In genomic region chr19:45215391-45216191, GRCh38 we compare ENCODE assay signal across 10 cellular contexts. TPM values are rescaled to one million over a fixed set of nuclear protein-coding genes. Genes with fewer than 3 reads are reported as not detected.
DNase-seq lines count a peak whose midpoint lies in the region; ATAC-seq and TF ChIP-seq lines count a peak whose summit lies in the region.
"Had no signal": no experiment of that assay in that cellular context is flagged by ENCODE, and none has a peak within 500 bp of the region (broad histone marks: within the 10 kb centered on the region; RNA-seq: fewer than 3 reads in every experiment).

No MANE protein-coding gene starts in this region.

- POLR2A ChIA-PET in RWPE1 (lab: Yijun Ruan, JAX; ENCODE audit: low non-redundant PET), result no interaction called here

- H3K27me3 ChIP-seq in HUES64 (ENCODE audit: insufficient read depth, low read length) (peaks cover 36% of the 10 kb centered on the region), iPS-15b (ENCODE audit: control insufficient read depth, insufficient read depth, low read length) (peaks cover 42% of the 10 kb centered on the region), prostate gland (replicated peaks; ENCODE audit: insufficient read depth) (no peaks in the 10 kb centered on the region), ovary (no peaks in the 10 kb centered on the region)

- H3K27ac ChIP-seq in HUES64 (ENCODE audit: low read depth, low read length) (no peak overlapping the region), RWPE1 (peak overlapping the region; percentile 33), prostate gland (no peak overlapping the region), ovary (no peak overlapping the region)

- intact Hi-C loops in prostate gland (cut with DNase I) (no loop called here), ovary (cut with DNase I) (no loop called here)

- H3K9ac ChIP-seq in HUES64 (ENCODE audit: low read depth, low read length) (0 out of 2 replicates have a peak overlapping the region, but pooled peaks have one; percentile 13), iPS-15b (ENCODE audit: low read depth, low read length) (no peak overlapping the region)

- no peak for DNase-seq in RWPE1 (ENCODE audit: low spot score)
- DNase-seq in prostate gland (ENCODE audit: low spot score), result peak; percentile 12
- DNase-seq in activated T-cell treated with anti-CD3 and anti-CD28 coated beads for 4 hours, result no peak
- DNase-seq in ovary, result no peak
- DNase-seq: anterior cingulate cortex had no signal

- no peak for TF ChIP-seq EP300 in ovary (IDR thresholded peaks at IDR 0.05)

- H3K4me1 ChIP-seq in HUES64 (ENCODE audit: insufficient read depth, low read length) (peaks cover 7% of the 10 kb centered on the region; the same call in 1 of the 2 replicates), iPS-15b (ENCODE audit: control insufficient read depth, insufficient read depth, low read length) (peaks cover 2% of the 10 kb centered on the region), prostate gland (replicated peaks) (no peaks in the 10 kb centered on the region), ovary (ENCODE audit: insufficient read depth) (no peaks in the 10 kb centered on the region)

- TF ChIP-seq POLR2A in prostate gland (IDR thresholded peaks at IDR 0.05) (no peak), ovary (IDR thresholded peaks at IDR 0.05) (no peak)

- H3K9me3 ChIP-seq in HUES64 (ENCODE audit: insufficient read depth, low read depth, low read length) (no peaks in the 10 kb centered on the region), iPS-15b (ENCODE audit: control insufficient read depth, insufficient read depth, low read length) (no peaks in the 10 kb centered on the region), prostate gland (no peaks in the 10 kb centered on the region), ovary (no peaks in the 10 kb centered on the region)

- CTCF ChIA-PET in RWPE1 (lab: Yijun Ruan, JAX), result interaction anchor here (0.6 kb wide), 1 partner anchor 24 kb away, joined by 3 read pairs; no protein-coding TSS in a partner anchor

- H3K36me3 ChIP-seq in HUES64 (ENCODE audit: insufficient read depth, low read length), result no peaks in the 10 kb centered on the region
- H3K36me3 ChIP-seq in iPS-15b (ENCODE audit: control insufficient read depth, insufficient read depth, low read length), result no peaks in the 10 kb centered on the region
- no peaks in the 10 kb centered on the region for H3K36me3 ChIP-seq in prostate gland
- H3K36me3 ChIP-seq in ovary, result no peaks in the 10 kb centered on the region

- peak overlapping the region; percentile 48 for H3K4me3 ChIP-seq in HUES64 (ENCODE audit: low read length)
- H3K4me3 ChIP-seq in iPS-15b (ENCODE audit: low read depth, low read length), result peak overlapping the region; percentile 50
- H3K4me3 ChIP-seq in prostate gland, result no peak overlapping the region
- H3K4me3 ChIP-seq in ovary, result no peak overlapping the region

- WGBS in HUES64, result 57% methylated on average over 35 of the region's 35 CpGs
- 9% methylated on average over 35 of the region's 35 CpGs for WGBS in prostate gland
- 31 to 43% (median 36%) methylated on average over 35 of the region's 35 CpGs for WGBS in ovary, 3 donors

- ATAC-seq in HG03442 (IDR thresholded peaks at IDR 0.05; ENCODE audit: unreplicated experiment), result no peak

- TF ChIP-seq CTCF in RWPE1 (conservative IDR thresholded peaks at IDR 0.05; ENCODE audit: low read depth) (no peak), prostate gland (IDR thresholded peaks at IDR 0.05) (no peak), ovary (IDR thresholded peaks at IDR 0.05) (no peak)

RNA-seq across cellular contexts. Expression of gene EXOC3L2, which starts 29.6 kb away (rescaled TPM):
- 1.0 TPM for polyA plus RNA-seq in HUES64 (2013, experiment 1 of 2)
- polyA plus RNA-seq in HUES64 (2013, experiment 2 of 2), result 1.9 TPM
- total RNA-seq in prostate gland (10 to 100 TPM in 1 of 2 donors, 1 to 10 TPM in 1; 5.8 to 27.0 TPM), ovary (1 to 10 TPM in 5 of 7 donors, under 1 TPM in 1, not detected in 1; 0.80 to 3.2 (median 1.4) TPM)
- 1 to 10 TPM in 1 of 2 donors, under 1 TPM in 1; 0.63 to 1.4 TPM for polyA plus RNA-seq in ovary
- total RNA-seq: activated CD8-positive, alpha-beta memory T cell treated with anti-CD3 and anti-CD28 coated beads for 36 hours; fibroblast of lung had no signal
- polyA plus RNA-seq: fibroblast of lung had no signal

RNA-seq across cellular contexts. Expression of gene MARK4, which starts 35.5 kb away (rescaled TPM):
- polyA plus RNA-seq in HUES64 (2013, experiment 1 of 2), result 20.5 TPM
- 28.8 TPM for polyA plus RNA-seq in HUES64 (2013, experiment 2 of 2)
- total RNA-seq in prostate gland (100 to 1,000 TPM in 1 of 2 donors, 10 to 100 TPM in 1; 24.3 to 120 TPM), ovary (10 to 100 TPM; 14.2 to 53.3 (median 43.1) TPM)
- polyA plus RNA-seq in ovary, result 10 to 100 TPM; 24.6 to 51.5 TPM

RNA-seq across cellular contexts. Expression of gene BLOC1S3, which starts 37.0 kb away (rescaled TPM):
- 3.2 TPM for polyA plus RNA-seq in HUES64 (2013, experiment 1 of 2)
- 4.2 TPM for polyA plus RNA-seq in HUES64 (2013, experiment 2 of 2)
- total RNA-seq in prostate gland (10 to 100 TPM; 21.4 to 30.4 TPM), ovary (10 to 100 TPM in 4 of 7 donors, 1 to 10 TPM in 3; 4.1 to 12.6 (median 11.9) TPM)
- 10 to 100 TPM in 1 of 2 donors, 1 to 10 TPM in 1; 5.2 to 11.3 TPM for polyA plus RNA-seq in ovary

RNA-seq across cellular contexts. Expression of gene TRAPPC6A, which starts 37.6 kb away (rescaled TPM):
- 20.2 TPM for polyA plus RNA-seq in HUES64 (2013, experiment 1 of 2)
- 27.0 TPM for polyA plus RNA-seq in HUES64 (2013, experiment 2 of 2)
- total RNA-seq in prostate gland (10 to 100 TPM; 57.0 to 80.4 TPM), ovary (10 to 100 TPM; 14.2 to 32.9 (median 23.4) TPM)
- polyA plus RNA-seq in ovary, result 10 to 100 TPM in 1 of 2 donors, 1 to 10 TPM in 1; 1.8 to 33.7 TPM

RNA-seq across cellular contexts. Expression of gene NKPD1, which starts 54.8 kb away (rescaled TPM):
- not detected for polyA plus RNA-seq in HUES64 (2013, experiment 1 of 2)
- polyA plus RNA-seq in HUES64 (2013, experiment 2 of 2), result 0.19 TPM
- total RNA-seq in prostate gland, result 1 to 10 TPM; 3.6 to 4.1 TPM
- under 1 TPM; 0.15 to 0.57 (median 0.20) TPM for total RNA-seq in ovary
- polyA plus RNA-seq in ovary, result under 1 TPM in 1 of 2 donors, not detected in 1; 0.11 TPM
- polyA plus RNA-seq: fibroblast of lung had no signal

Comparison
In these comparisons a context has a peak if more than half of its experiments do, and no peak if none do; other contexts are left out.
1. H3K4me3 ChIP-seq: peak in HUES64 (single experiment) and iPS-15b (single experiment); none in prostate gland (0 of 2) and ovary (single experiment).